In the genomic region with DNA sequence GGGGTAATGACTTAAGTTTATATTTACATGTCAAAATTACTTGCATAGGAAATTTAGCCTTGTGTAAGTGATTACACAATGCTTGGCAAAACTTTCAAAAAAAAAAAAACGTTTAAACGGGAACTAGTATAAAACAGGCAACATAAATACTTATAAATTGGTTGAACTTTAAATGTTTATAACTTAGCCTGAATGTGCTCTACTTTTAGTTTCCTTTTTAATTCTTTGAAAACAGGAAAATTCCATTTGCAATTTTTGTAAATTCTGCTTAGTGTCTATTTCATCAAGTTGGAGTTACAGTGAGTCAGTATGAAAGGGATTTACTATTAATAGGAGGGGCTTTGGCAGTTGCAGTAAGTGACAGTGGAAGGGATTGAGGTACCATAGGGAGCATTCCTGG, we compare ENCODE assay signal across 8 cellular contexts. TPM values are rescaled to one million over a fixed set of nuclear protein-coding genes. Genes with fewer than 3 reads are reported as not detected.
DNase-seq lines count a peak whose midpoint lies in the region; ATAC-seq and TF ChIP-seq lines count a peak whose summit lies in the region.

No MANE protein-coding gene starts in this region.

- no peaks in the 10 kb centered on the region for H3K9me3 ChIP-seq in left ventricle myocardium inferior (replicated peaks)
- no peaks in the 10 kb centered on the region for H3K9me3 ChIP-seq in adrenal gland (replicated peaks in 1 of 3)
- H3K9me3 ChIP-seq in left lung, result no peaks in the 10 kb centered on the region
- H3K9me3 ChIP-seq in thyroid gland, result no peaks in the 10 kb centered on the region

- H3K27ac ChIP-seq in left ventricle myocardium inferior (replicated peaks), result peak overlapping the region; percentile 98
- H3K27ac ChIP-seq in adrenal gland, result peak overlapping the region in 4 of 5 donors; percentile 46 to 99 (median 94)
- H3K27ac ChIP-seq in left lung, result peak overlapping the region; percentile 98 to 99
- peak overlapping the region in 1 of 3 donors; percentile 44 for H3K27ac ChIP-seq in thyroid gland

- DNase-seq in left ventricle myocardium inferior (no peak), Right ventricle myocardium inferior (ENCODE audit: missing footprints) (no peak), adrenal gland (no peak), left lung (no peak), thyroid gland (no peak), islet precursor cell (no peak), omental fat pad (ENCODE audit: low spot score) (no peak)

- H3K27me3 ChIP-seq in left ventricle myocardium inferior (ENCODE audit: low read depth) (no peaks in the 10 kb centered on the region), adrenal gland (no peaks in the 10 kb centered on the region), left lung (no peaks in the 10 kb centered on the region), thyroid gland (no peaks in the 10 kb centered on the region)

- H3K4me1 ChIP-seq in left ventricle myocardium inferior (peaks cover 30% of the 10 kb centered on the region), adrenal gland (replicated peaks in 1 of 2) (peaks cover 0 to 13% of the 10 kb centered on the region in 2 donors), left lung (peaks cover 0 to 36% of the 10 kb centered on the region in 2 donors), thyroid gland (peaks cover 0 to 5% of the 10 kb centered on the region in 2 donors)

- no peak for TF ChIP-seq CTCF in left ventricle myocardium inferior (IDR thresholded peaks at IDR 0.05; ENCODE audit: borderline replicate concordance)
- no peak for TF ChIP-seq CTCF in adrenal gland (IDR thresholded peaks at IDR 0.05)
- no peak for TF ChIP-seq CTCF in left lung (IDR thresholded peaks at IDR 0.05)
- TF ChIP-seq CTCF in thyroid gland (IDR thresholded peaks at IDR 0.05), result no peak
- no peak for TF ChIP-seq CTCF in omental fat pad (IDR thresholded peaks at IDR 0.05)

- 0 to 27% (median 9%) methylated on average over 2 of the region's 2 CpGs for WGBS in adrenal gland, 4 donors
- WGBS in thyroid gland, 2 donors, result 1 to 3% methylated on average over 2 of the region's 2 CpGs

- ATAC-seq in Right ventricle myocardium inferior (no peak), left lung (no peak), GM18858 (IDR thresholded peaks at IDR 0.05; ENCODE audit: unreplicated experiment) (no peak), omental fat pad (ENCODE audit: low FRiP score) (no peak)

- TF ChIP-seq POLR2A in adrenal gland (IDR thresholded peaks at IDR 0.05) (no peak), thyroid gland (IDR thresholded peaks at IDR 0.05) (no peak)

- intact Hi-C loops in left ventricle myocardium inferior (cut with micrococcal nuclease), result no loop called here
- intact Hi-C loops in Right ventricle myocardium inferior (cut with DNase I), result loop anchor here (5.0 to 10.0 kb wide), 2 partner anchors 51 to 102 kb away; partner anchors contain the start of gene XIAP
- intact Hi-C loops in adrenal gland (cut with DNase I), result no loop called here
- intact Hi-C loops in left lung (cut with DNase I), result no loop called here
- intact Hi-C loops in thyroid gland (cut with DNase I), result no loop called here

- H3K36me3 ChIP-seq in left ventricle myocardium inferior, result no peaks in the 10 kb centered on the region
- no peaks in the 10 kb centered on the region for H3K36me3 ChIP-seq in adrenal gland (replicated peaks in 1 of 2)
- no peaks in the 10 kb centered on the region for H3K36me3 ChIP-seq in left lung
- H3K36me3 ChIP-seq in thyroid gland, result no peaks in the 10 kb centered on the region

- H3K4me3 ChIP-seq in left ventricle myocardium inferior (peak overlapping the region; percentile 84), adrenal gland (peak overlapping the region in 1 of 4 donors; percentile 63), left lung (peak overlapping the region in 1 of 2 donors; percentile 63), thyroid gland (replicated peaks in 1 of 3) (no peak overlapping the region)

RNA-seq across cellular contexts. Expression of gene STAG2, which starts 2.6 kb away (rescaled TPM):
- total RNA-seq in left ventricle myocardium inferior (29.3 TPM), Right ventricle myocardium inferior (32.9 TPM), adrenal gland (10 to 100 TPM; 31.8 to 71.5 (median 58.0) TPM), left lung (10 to 100 TPM; 47.8 to 66.5 TPM), thyroid gland (100 to 1,000 TPM in 3 of 4 donors, 10 to 100 TPM in 1; 88.0 to 108 (median 104) TPM), omental fat pad (10 to 100 TPM; 41.4 to 83.2 (median 58.9) TPM)
- 10 to 100 TPM; 12.6 to 41.7 (median 16.4) TPM for polyA plus RNA-seq in adrenal gland
